Comparison of ENCODE assay signal across 8 cellular contexts in the genomic region with DNA sequence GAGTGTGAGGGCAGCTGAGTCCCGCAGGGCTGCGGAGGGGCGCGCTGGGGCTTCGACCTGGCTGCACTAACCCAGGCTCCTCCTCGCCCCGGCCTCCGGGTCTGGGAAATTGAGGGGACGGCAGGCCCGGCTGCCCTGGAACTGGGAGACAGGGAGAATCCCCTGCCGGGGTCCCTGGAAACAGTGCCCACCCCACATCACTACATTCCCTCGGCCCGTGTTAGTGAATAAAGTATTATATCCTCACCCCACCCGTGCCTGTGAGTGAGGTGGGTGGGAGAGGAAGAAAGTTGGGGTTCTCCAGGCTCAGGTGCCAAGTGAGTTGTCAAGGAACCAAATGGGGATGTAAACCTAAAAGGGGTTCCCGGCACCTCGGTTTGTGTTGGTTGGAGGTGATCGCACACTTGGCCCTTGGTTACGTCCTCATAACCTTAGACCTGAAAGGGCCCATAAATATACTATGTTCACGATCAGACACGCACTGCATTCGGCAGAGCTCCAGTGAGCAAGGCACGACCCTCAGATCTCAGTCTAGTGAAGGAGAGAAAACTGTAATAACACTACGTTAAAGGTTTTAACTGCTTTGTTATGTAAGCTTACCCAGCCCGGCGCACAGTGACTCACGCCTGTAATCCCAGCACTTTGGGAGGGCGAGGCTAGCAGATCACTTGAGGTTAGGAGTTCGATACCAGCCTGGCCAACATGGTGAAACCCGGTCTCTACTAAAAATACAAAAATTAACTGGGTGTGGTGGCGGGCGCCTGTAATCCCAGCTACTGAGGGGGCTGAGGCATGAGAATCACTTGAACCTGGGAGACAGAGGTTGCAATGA. TPM values are rescaled to one million over a fixed set of nuclear protein-coding genes. Genes with fewer than 3 reads are reported as not detected.
A peak's percentile ranks its signal among the peaks of the same experiment; 100 is the strongest.
DNase-seq lines count a peak whose midpoint lies in the region; ATAC-seq and TF ChIP-seq lines count a peak whose summit lies in the region.

No MANE protein-coding gene starts in this region.

- H3K9ac ChIP-seq in liver (ENCODE audit: low read depth in 1 of 2, low read length in 2 of 2), result peak overlapping the region in 1 of 2 donors; percentile 71

- TF ChIP-seq CTCF in liver (IDR thresholded peaks at IDR 0.05; ENCODE audit: low read depth, low read length, missing input control), result no peak
- no peak for TF ChIP-seq CTCF in type B pancreatic cell (conservative IDR thresholded peaks at IDR 0.05)

- no peaks in the 10 kb centered on the region for H3K27me3 Mint-ChIP-seq in activated naive CD4-positive, alpha-beta T cell treated with anti-CD3 and anti-CD28 coated beads, Interleukin-2, amount 10 ng/mL, durations not matched to agents 7 days and 5 days
- no peaks in the 10 kb centered on the region for H3K27me3 Mint-ChIP-seq in type B pancreatic cell

- H3K4me1 ChIP-seq in liver (ENCODE audit: control insufficient read depth in 4 of 4, insufficient read depth in 4 of 4, low read length in 3 of 4), result peaks cover 3 to 16% (median 5%) of the 10 kb centered on the region in 4 donors

- H3K27me3 ChIP-seq in liver (ENCODE audit: control insufficient read depth in 4 of 4, insufficient read depth in 4 of 4, low read length in 3 of 4), result no peaks in the 10 kb centered on the region

- H3K4me1 Mint-ChIP-seq in activated naive CD4-positive, alpha-beta T cell treated with anti-CD3 and anti-CD28 coated beads, Interleukin-2, amount 10 ng/mL, durations not matched to agents 7 days and 5 days, result peaks cover 35% of the 10 kb centered on the region
- H3K4me1 Mint-ChIP-seq in type B pancreatic cell (ENCODE audit: unreplicated experiment), result peaks cover 9% of the 10 kb centered on the region

- CTCF ChIA-PET in activated naive CD4-positive, alpha-beta T cell treated with anti-CD3 and anti-CD28 coated beads, Interleukin-2, amount 10 ng/mL, durations not matched to agents 7 days and 5 days (lab: Charles Lee), result interaction anchor here (0.7 to 2.2 kb wide), 6 partner anchors 9 to 197 kb away, joined by 3 to 14 read pairs (median 6); a partner anchor contains a TSS

- no peak for ATAC-seq in activated naive CD4-positive, alpha-beta T cell treated with anti-CD3 and anti-CD28 coated beads, Interleukin-2, amount 50 U/mL, for 72 hours

- H3K4me3 Mint-ChIP-seq in activated naive CD4-positive, alpha-beta T cell treated with anti-CD3 and anti-CD28 coated beads, Interleukin-2, amount 10 ng/mL, durations not matched to agents 7 days and 5 days, result peak overlapping the region; percentile 59
- peak overlapping the region; percentile 79 for H3K4me3 Mint-ChIP-seq in type B pancreatic cell

- no peaks in the 10 kb centered on the region for H3K9me3 ChIP-seq in liver (ENCODE audit: control insufficient read depth in 4 of 4, low read length in 3 of 4)

- H3K4me3 ChIP-seq in liver (ENCODE audit: low read depth in 1 of 3, low read length in 3 of 3), result peak overlapping the region in 2 of 3 donors; percentile 56 to 63

- peaks cover 27% of the 10 kb centered on the region for H3K36me3 Mint-ChIP-seq in activated naive CD4-positive, alpha-beta T cell treated with anti-CD3 and anti-CD28 coated beads, Interleukin-2, amount 10 ng/mL, durations not matched to agents 7 days and 5 days
- peaks cover 0 to 9% of the 10 kb centered on the region in 2 donors for H3K36me3 Mint-ChIP-seq in activated naive CD4-positive, alpha-beta T cell treated with anti-CD3 and anti-CD28 coated beads, Interleukin-2, amount 50 U/mL, for 72 hours
- peaks cover 28% of the 10 kb centered on the region for H3K36me3 Mint-ChIP-seq in type B pancreatic cell

- H3K9me3 Mint-ChIP-seq in activated naive CD4-positive, alpha-beta T cell treated with anti-CD3 and anti-CD28 coated beads, Interleukin-2, amount 10 ng/mL, durations not matched to agents 7 days and 5 days, result no peaks in the 10 kb centered on the region
- no peaks in the 10 kb centered on the region for H3K9me3 Mint-ChIP-seq in activated naive CD4-positive, alpha-beta T cell treated with anti-CD3 and anti-CD28 coated beads, Interleukin-2, amount 50 U/mL, for 72 hours
- no peaks in the 10 kb centered on the region for H3K9me3 Mint-ChIP-seq in type B pancreatic cell

- peak overlapping the region; percentile 86 for H3K27ac Mint-ChIP-seq in activated naive CD4-positive, alpha-beta T cell treated with anti-CD3 and anti-CD28 coated beads, Interleukin-2, amount 10 ng/mL, durations not matched to agents 7 days and 5 days
- no peak overlapping the region for H3K27ac Mint-ChIP-seq in activated naive CD4-positive, alpha-beta T cell treated with anti-CD3 and anti-CD28 coated beads, Interleukin-2, amount 50 U/mL, for 72 hours
- H3K27ac Mint-ChIP-seq in type B pancreatic cell, result peak overlapping the region; percentile 56

- 56% methylated on average over 31 of the region's 31 CpGs for WGBS in liver

- TF ChIP-seq RAD21 in liver (IDR thresholded peaks at IDR 0.05), result peak in 1 of 2 donors; percentile 26

- DNase-seq in activated naive CD4-positive, alpha-beta T cell treated with anti-CD3 and anti-CD28 coated beads, Interleukin-2, amount 10 ng/mL, durations not matched to agents 7 days and 5 days, result no peak
- no peak for DNase-seq in activated naive CD4-positive, alpha-beta T cell treated with anti-CD3 and anti-CD28 coated beads, Interleukin-2, amount 50 U/mL, for 72 hours (ENCODE audit: low spot score in 2 of 2)
- DNase-seq in amniotic epithelial cell (ENCODE audit: low read depth) (peak; percentile 41), type B pancreatic cell (ENCODE audit: extremely low spot score, unreplicated experiment) (no peak), DMS 273 treated with DMSO at 0.1 percent for 48 hours (lab: John Stamatoyannopoulos, UW) (no peak), pons (ENCODE audit: low spot score) (no peak)
- no peak for DNase-seq in stimulated activated CD4-positive, alpha-beta T cell treated with anti-CD3 and anti-CD28 coated beads, Interleukin-2, amount 100 ng/mL, for 48 hours

- peak overlapping the region; percentile 65 to 95 for H3K27ac ChIP-seq in liver (ENCODE audit: low read depth in 1 of 2, low read length in 2 of 2)

- peaks cover 0 to 11% (median 3%) of the 10 kb centered on the region in 4 donors for H3K36me3 ChIP-seq in liver (ENCODE audit: control insufficient read depth in 4 of 4, insufficient read depth in 3 of 4, low read depth in 1 of 4, low read length in 3 of 4)

TF ChIP-seq in liver, 16 proteins besides CTCF, POLR2A, EP300 and RAD21 (continues in another document):
- TF ChIP-seq EGR1 (IDR thresholded peaks at IDR 0.05; ENCODE audit: low read depth in 2 of 2), result no peak
- TF ChIP-seq SP1 (IDR thresholded peaks at IDR 0.05), result no peak
- TF ChIP-seq FOXA1 (IDR thresholded peaks at IDR 0.05), result no peak
- TF ChIP-seq HNF4A (conservative IDR thresholded peaks at IDR 0.05), result no peak
- TF ChIP-seq YY1 (IDR thresholded peaks at IDR 0.05), result no peak
- TF ChIP-seq, protein P1, sequence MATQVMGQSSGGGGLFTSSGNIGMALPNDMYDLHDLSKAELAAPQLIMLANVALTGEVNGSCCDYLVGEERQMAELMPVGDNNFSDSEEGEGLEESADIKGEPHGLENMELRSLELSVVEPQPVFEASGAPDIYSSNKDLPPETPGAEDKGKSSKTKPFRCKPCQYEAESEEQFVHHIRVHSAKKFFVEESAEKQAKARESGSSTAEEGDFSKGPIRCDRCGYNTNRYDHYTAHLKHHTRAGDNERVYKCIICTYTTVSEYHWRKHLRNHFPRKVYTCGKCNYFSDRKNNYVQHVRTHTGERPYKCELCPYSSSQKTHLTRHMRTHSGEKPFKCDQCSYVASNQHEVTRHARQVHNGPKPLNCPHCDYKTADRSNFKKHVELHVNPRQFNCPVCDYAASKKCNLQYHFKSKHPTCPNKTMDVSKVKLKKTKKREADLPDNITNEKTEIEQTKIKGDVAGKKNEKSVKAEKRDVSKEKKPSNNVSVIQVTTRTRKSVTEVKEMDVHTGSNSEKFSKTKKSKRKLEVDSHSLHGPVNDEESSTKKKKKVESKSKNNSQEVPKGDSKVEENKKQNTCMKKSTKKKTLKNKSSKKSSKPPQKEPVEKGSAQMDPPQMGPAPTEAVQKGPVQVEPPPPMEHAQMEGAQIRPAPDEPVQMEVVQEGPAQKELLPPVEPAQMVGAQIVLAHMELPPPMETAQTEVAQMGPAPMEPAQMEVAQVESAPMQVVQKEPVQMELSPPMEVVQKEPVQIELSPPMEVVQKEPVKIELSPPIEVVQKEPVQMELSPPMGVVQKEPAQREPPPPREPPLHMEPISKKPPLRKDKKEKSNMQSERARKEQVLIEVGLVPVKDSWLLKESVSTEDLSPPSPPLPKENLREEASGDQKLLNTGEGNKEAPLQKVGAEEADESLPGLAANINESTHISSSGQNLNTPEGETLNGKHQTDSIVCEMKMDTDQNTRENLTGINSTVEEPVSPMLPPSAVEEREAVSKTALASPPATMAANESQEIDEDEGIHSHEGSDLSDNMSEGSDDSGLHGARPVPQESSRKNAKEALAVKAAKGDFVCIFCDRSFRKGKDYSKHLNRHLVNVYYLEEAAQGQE (IDR thresholded peaks at IDR 0.05), result no peak
- no peak for TF ChIP-seq GABPA (IDR thresholded peaks at IDR 0.05 in 1 of 2, conservative IDR thresholded peaks at IDR 0.05 in 1 of 2)

RNA-seq across cellular contexts. Expression of a gene that starts 11.2 kb away (rescaled TPM):
- 1 to 10 TPM; 4.4 to 7.9 TPM for total RNA-seq in activated naive CD4-positive, alpha-beta T cell treated with anti-CD3 and anti-CD28 coated beads, Interleukin-2, amount 50 U/mL, for 72 hours
- total RNA-seq in liver (1 to 10 TPM; 2.6 to 8.0 TPM), type B pancreatic cell (ENCODE audit: low replicate concordance) (4.7 and 15.5 TPM in 2 replicates)
- 1 to 10 TPM; 5.2 to 5.3 TPM for polyA plus RNA-seq in liver

RNA-seq across cellular contexts. Expression of a gene that starts 11.3 kb away (rescaled TPM):
- 100 to 1,000 TPM in 1 of 2 donors, 10 to 100 TPM in 1; 53.1 to 113 TPM for total RNA-seq in activated naive CD4-positive, alpha-beta T cell treated with anti-CD3 and anti-CD28 coated beads, Interleukin-2, amount 50 U/mL, for 72 hours
- total RNA-seq in liver (10 to 100 TPM in 1 of 2 donors, 1 to 10 TPM in 1; 6.0 to 12.0 TPM), type B pancreatic cell (ENCODE audit: low replicate concordance) (41.8 and 62.1 TPM in 2 replicates)
- polyA plus RNA-seq in liver, result 10 to 100 TPM; 18.1 to 18.8 TPM

RNA-seq across cellular contexts. Expression of a gene that starts 23.3 kb away (rescaled TPM):
- total RNA-seq in activated naive CD4-positive, alpha-beta T cell treated with anti-CD3 and anti-CD28 coated beads, Interleukin-2, amount 50 U/mL, for 72 hours, result 10 to 100 TPM in 1 of 2 donors, 1 to 10 TPM in 1; 7.6 to 10.9 TPM
- total RNA-seq in liver (1 to 10 TPM; 3.2 to 4.7 TPM), type B pancreatic cell (ENCODE audit: low replicate concordance) (14.5 and 21.1 TPM in 2 replicates)
- 1 to 10 TPM; 2.3 to 3.0 TPM for polyA plus RNA-seq in liver

RNA-seq across cellular contexts. Expression of a gene that starts 27.1 kb away (rescaled TPM):
- total RNA-seq in activated naive CD4-positive, alpha-beta T cell treated with anti-CD3 and anti-CD28 coated beads, Interleukin-2, amount 50 U/mL, for 72 hours, result 10 to 100 TPM; 54.8 to 62.7 TPM
- total RNA-seq in liver, result 100 to 1,000 TPM in 1 of 2 donors, 10 to 100 TPM in 1; 50.1 to 122 TPM
- 100 to 1,000 TPM; 143 to 241 TPM for polyA plus RNA-seq in liver
- 58.6 and 84.8 TPM in 2 replicates for total RNA-seq in type B pancreatic cell (ENCODE audit: low replicate concordance)

RNA-seq across cellular contexts. Expression of a gene that starts 36.2 kb away (rescaled TPM):
- 100 to 1,000 TPM; 161 to 208 TPM for total RNA-seq in activated naive CD4-positive, alpha-beta T cell treated with anti-CD3 and anti-CD28 coated beads, Interleukin-2, amount 50 U/mL, for 72 hours
- total RNA-seq in liver (1 to 10 TPM in 1 of 2 donors, under 1 TPM in 1; 0.42 to 1.0 TPM), type B pancreatic cell (ENCODE audit: low replicate concordance) (1.4 and 2.3 TPM in 2 replicates)
- polyA plus RNA-seq in liver, result 1 to 10 TPM; 1.4 to 2.8 TPM

Comparison
In these comparisons a context has a peak if more than half of its experiments do, and no peak if none do; other contexts are left out.
1. H3K27ac Mint-ChIP-seq: peak in activated naive CD4-positive, alpha-beta T cell treated with anti-CD3 and anti-CD28 coated beads, Interleukin-2, amount 10 ng/mL, durations not matched to agents 7 days and 5 days (single experiment) and type B pancreatic cell (single experiment); none in activated naive CD4-positive, alpha-beta T cell treated with anti-CD3 and anti-CD28 coated beads, Interleukin-2, amount 50 U/mL, for 72 hours (0 of 2).